In the genomic region with DNA sequence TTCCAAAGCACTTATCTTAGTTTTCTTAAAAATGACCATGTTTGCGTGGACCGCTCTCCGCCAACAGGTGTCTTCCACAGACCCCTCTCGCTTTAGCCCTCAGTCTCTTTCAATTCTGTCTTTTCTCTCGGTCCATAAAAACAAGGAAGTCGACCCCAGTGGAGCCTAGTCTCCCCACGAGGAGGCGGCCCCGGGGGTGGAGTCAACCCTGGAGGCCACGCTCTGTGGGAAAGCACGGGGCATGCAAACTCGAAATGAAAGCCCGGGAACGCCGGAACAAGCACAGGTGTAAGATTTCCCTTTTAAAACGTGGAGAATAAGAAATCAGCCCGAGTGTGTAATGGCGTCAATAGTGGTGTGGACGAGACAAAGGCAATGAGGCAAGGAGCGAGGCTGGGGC, we compare ENCODE assay signal across 3 cellular contexts.
TF ChIP-seq lines count a peak whose summit lies in the region.

No MANE protein-coding gene starts in this region.

TF ChIP-seq in A549, 52 proteins besides CTCF, POLR2A, EP300 and RAD21:
- TF ChIP-seq RCOR1 (IDR thresholded peaks at IDR 0.05; ENCODE audit: low read depth, low read length) (no peak), KDM5A (IDR thresholded peaks at IDR 0.05) (no peak), FOXS1 (CRISPR knock-in tag; IDR thresholded peaks at IDR 0.05) (no peak), MYC (IDR thresholded peaks at IDR 0.05; ENCODE audit: borderline replicate concordance, low read length) (no peak), RFX5 (IDR thresholded peaks at IDR 0.05) (no peak), NR3C1 (IDR thresholded peaks at IDR 0.05) (no peak), ESRRA (IDR thresholded peaks at IDR 0.05; ENCODE audit: borderline replicate concordance, low read length) (no peak), CBX2 (IDR thresholded peaks at IDR 0.05; ENCODE audit: borderline replicate concordance, low read depth) (no peak), MAX (IDR thresholded peaks at IDR 0.05) (no peak), BHLHE40 (IDR thresholded peaks at IDR 0.05; ENCODE audit: low read depth, low read length) (no peak), JUNB (IDR thresholded peaks at IDR 0.05) (no peak)
- TF ChIP-seq, protein P1, sequence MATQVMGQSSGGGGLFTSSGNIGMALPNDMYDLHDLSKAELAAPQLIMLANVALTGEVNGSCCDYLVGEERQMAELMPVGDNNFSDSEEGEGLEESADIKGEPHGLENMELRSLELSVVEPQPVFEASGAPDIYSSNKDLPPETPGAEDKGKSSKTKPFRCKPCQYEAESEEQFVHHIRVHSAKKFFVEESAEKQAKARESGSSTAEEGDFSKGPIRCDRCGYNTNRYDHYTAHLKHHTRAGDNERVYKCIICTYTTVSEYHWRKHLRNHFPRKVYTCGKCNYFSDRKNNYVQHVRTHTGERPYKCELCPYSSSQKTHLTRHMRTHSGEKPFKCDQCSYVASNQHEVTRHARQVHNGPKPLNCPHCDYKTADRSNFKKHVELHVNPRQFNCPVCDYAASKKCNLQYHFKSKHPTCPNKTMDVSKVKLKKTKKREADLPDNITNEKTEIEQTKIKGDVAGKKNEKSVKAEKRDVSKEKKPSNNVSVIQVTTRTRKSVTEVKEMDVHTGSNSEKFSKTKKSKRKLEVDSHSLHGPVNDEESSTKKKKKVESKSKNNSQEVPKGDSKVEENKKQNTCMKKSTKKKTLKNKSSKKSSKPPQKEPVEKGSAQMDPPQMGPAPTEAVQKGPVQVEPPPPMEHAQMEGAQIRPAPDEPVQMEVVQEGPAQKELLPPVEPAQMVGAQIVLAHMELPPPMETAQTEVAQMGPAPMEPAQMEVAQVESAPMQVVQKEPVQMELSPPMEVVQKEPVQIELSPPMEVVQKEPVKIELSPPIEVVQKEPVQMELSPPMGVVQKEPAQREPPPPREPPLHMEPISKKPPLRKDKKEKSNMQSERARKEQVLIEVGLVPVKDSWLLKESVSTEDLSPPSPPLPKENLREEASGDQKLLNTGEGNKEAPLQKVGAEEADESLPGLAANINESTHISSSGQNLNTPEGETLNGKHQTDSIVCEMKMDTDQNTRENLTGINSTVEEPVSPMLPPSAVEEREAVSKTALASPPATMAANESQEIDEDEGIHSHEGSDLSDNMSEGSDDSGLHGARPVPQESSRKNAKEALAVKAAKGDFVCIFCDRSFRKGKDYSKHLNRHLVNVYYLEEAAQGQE (IDR thresholded peaks at IDR 0.05), result no peak

TF ChIP-seq in GM23338, 12 proteins besides CTCF, POLR2A, EP300 and RAD21 (continues in another document):
- no peak for TF ChIP-seq NANOG (IDR thresholded peaks at IDR 0.05; ENCODE audit: borderline replicate concordance)
- TF ChIP-seq POLR2AphosphoS5 (IDR thresholded peaks at IDR 0.05; ENCODE audit: low read depth), result no peak
- TF ChIP-seq ETS1 (IDR thresholded peaks at IDR 0.05), result no peak
- TF ChIP-seq STAT1 (IDR thresholded peaks at IDR 0.05; ENCODE audit: unreplicated experiment), result no peak
- TF ChIP-seq JUNB (IDR thresholded peaks at IDR 0.05; ENCODE audit: unreplicated experiment), result no peak
- no peak for TF ChIP-seq EZH2phosphoT487 (IDR thresholded peaks at IDR 0.05; ENCODE audit: unreplicated experiment)
- TF ChIP-seq ZNF331 (CRISPR knock-in tag; IDR thresholded peaks at IDR 0.05; ENCODE audit: low read depth), result no peak
- no peak for TF ChIP-seq ZNF462 (CRISPR knock-in tag; IDR thresholded peaks at IDR 0.05)

TF ChIP-seq in GM12878, 131 proteins besides CTCF, POLR2A, EP300 and RAD21:
- TF ChIP-seq TCF3 (IDR thresholded peaks at IDR 0.05; ENCODE audit: borderline replicate concordance, insufficient read depth, low read depth, low read length) (no peak), EZH2 (IDR thresholded peaks at IDR 0.05; ENCODE audit: borderline replicate concordance, control insufficient read depth, low read depth, low read length) (no peak), CREM (IDR thresholded peaks at IDR 0.05; ENCODE audit: low read depth) (no peak)
